ENCODE assay signal across 26 cellular contexts in the genomic region with DNA sequence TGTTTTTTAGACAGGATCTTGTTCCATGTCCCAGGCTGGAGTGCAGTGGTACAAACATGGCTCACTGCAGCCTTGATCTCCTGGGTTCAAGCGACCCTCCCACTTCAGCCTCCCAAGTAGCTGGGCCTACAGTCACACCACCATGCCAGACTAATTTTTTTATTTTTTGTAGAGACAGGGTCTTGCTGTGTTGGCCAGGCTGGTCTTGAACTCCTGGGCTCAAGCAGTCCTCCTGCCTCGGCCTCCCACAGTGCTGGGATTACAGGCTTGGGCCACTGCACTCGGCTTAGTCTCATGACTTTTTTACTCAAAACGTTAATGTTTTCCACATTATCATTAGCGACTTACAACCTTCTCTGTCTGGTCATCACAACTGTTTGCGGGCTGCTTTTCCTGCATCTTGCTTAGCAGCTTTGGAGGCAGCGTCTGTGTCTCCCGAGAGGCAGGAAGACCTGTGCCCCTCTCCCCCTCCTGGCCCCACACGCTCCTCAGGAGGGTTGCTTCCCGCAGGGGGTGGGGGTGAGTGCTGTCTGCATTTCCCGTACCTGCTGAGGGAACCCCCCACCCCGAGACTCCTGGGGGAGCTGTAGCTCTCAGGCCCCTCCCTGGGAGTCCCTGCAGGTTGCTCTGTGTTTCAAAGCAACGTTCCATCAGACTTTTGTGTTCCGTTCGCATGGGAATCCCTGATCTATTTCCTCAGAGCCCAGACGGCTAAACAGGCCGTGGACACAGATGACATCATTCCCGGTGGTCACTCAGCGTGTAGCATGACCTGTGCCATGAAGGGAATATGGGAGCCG. TPM values are rescaled to one million over a fixed set of nuclear protein-coding genes. Genes with fewer than 3 reads are reported as not detected.
DNase-seq lines count a peak whose midpoint lies in the region; ATAC-seq lines count a peak whose summit lies in the region.
"Had no signal": no experiment of that assay in that cellular context is flagged by ENCODE, and none has a peak within 500 bp of the region (broad histone marks: within the 10 kb centered on the region; RNA-seq: fewer than 3 reads in every experiment).

No MANE protein-coding gene starts in this region.

- H3K9me3 Mint-ChIP-seq in effector memory CD8-positive, alpha-beta T cell: no peaks in the 10 kb centered on the region
- H3K9me3 Mint-ChIP-seq: natural killer cell treated with Interleukin-12 subunit alpha and Interleukin-12 subunit beta and Interleukin-15 and Interleukin-18, amount 100 ng/mL, for 72 hours; stimulated activated effector memory CD8-positive, alpha-beta T cell treated with anti-CD3 and anti-CD28 coated beads, Interleukin-12 subunit alpha, Interleukin-12 subunit beta, amount 100 ng/mL, for 72 hours had no signal

- H3K36me3 ChIP-seq in H7 (replicated peaks; ENCODE audit: control insufficient read depth, insufficient read depth, low read length) (peaks cover 2% of the 10 kb centered on the region; the same call in 1 of the 2 replicates), neuronal stem cell (replicated peaks in 1 of 2; ENCODE audit: control insufficient read depth in 2 of 2, insufficient read depth in 2 of 2, low read length in 2 of 2) (peaks cover 11 to 31% of the 10 kb centered on the region in 2 donors)
- H3K36me3 ChIP-seq: pancreas had no signal

- H2AFZ ChIP-seq in neuronal stem cell (ENCODE audit: low read length): no peak overlapping the region

- peak overlapping the region; percentile 93 for H3K27ac ChIP-seq in angular gyrus (ENCODE audit: low read depth, low read length)
- H3K27ac ChIP-seq in neuronal stem cell (replicated peaks; ENCODE audit: low read length): peak overlapping the region; percentile 15
- H3K27ac ChIP-seq: C4-2B, cardiac muscle cell, pancreas, upper lobe of right lung had no signal

- H2AK5ac ChIP-seq in neuronal stem cell (ENCODE audit: low read depth, low read length): no peak overlapping the region

- H2BK5ac ChIP-seq in neuronal stem cell (ENCODE audit: low read length): no peak overlapping the region

- peak overlapping the region; percentile 35 to 38 for H3K27ac Mint-ChIP-seq in effector memory CD8-positive, alpha-beta T cell
- H3K27ac Mint-ChIP-seq: activated CD8-positive, alpha-beta memory T cell treated with anti-CD3 and anti-CD28 coated beads, Interleukin-2, amount 10 ng/mL, durations not matched to agents 7 days and 5 days; natural killer cell treated with Interleukin-12 subunit alpha and Interleukin-12 subunit beta and Interleukin-15 and Interleukin-18, amount 100 ng/mL, for 72 hours had no signal

- no peak overlapping the region for H2BK15ac ChIP-seq in neuronal stem cell (ENCODE audit: low read length)

- no peak overlapping the region for H3K23ac ChIP-seq in neuronal stem cell (ENCODE audit: low read depth, low read length, poor library complexity)

- no peak overlapping the region for H2BK12ac ChIP-seq in neuronal stem cell (ENCODE audit: low read length)

- H3K14ac ChIP-seq in neuronal stem cell (ENCODE audit: low read length): peak overlapping the region; percentile 73

- H4K8ac ChIP-seq in neuronal stem cell (ENCODE audit: low read depth, low read length): no peak overlapping the region

- H3K36me3 Mint-ChIP-seq in effector memory CD8-positive, alpha-beta T cell (ENCODE audit: insufficient read depth): peaks cover 26% of the 10 kb centered on the region
- H3K36me3 Mint-ChIP-seq: activated CD8-positive, alpha-beta memory T cell treated with anti-CD3 and anti-CD28 coated beads, Interleukin-2, amount 10 ng/mL, durations not matched to agents 7 days and 5 days; natural killer cell treated with Interleukin-12 subunit alpha and Interleukin-12 subunit beta and Interleukin-15 and Interleukin-18, amount 100 ng/mL, for 72 hours had no signal

- no peak overlapping the region for H3K18ac ChIP-seq in neuronal stem cell (ENCODE audit: low read length)

- H3K4me3 ChIP-seq in H7 (ENCODE audit: insufficient read depth, low read depth, low read length): no peak overlapping the region
- H3K4me3 ChIP-seq in neuronal stem cell (ENCODE audit: low read length in 2 of 2): no peak overlapping the region
- H3K4me3 ChIP-seq: cardiac muscle cell, MG63, pancreas, upper lobe of right lung had no signal

- H3K4me2 ChIP-seq in neuronal stem cell (ENCODE audit: insufficient read depth, low read length, poor library complexity, severe bottlenecking): no peak overlapping the region

- H3K4ac ChIP-seq in neuronal stem cell (ENCODE audit: low read length): no peak overlapping the region

- DNase-seq in H7 (peak; percentile 82), neuronal stem cell (ENCODE audit: low spot score) (no peak), UCSD-AML1 (lab: John Stamatoyannopoulos, UW; ENCODE audit: unreplicated experiment) (no peak)
- no peak for DNase-seq in effector memory CD8-positive, alpha-beta T cell
- DNase-seq: activated CD8-positive, alpha-beta memory T cell treated with anti-CD3 and anti-CD28 coated beads, Interleukin-2, amount 10 ng/mL, durations not matched to agents 7 days and 5 days; activated naive CD4-positive, alpha-beta T cell treated with anti-CD3 and anti-CD28 coated beads, Interleukin-2, amount 50 U/mL, for 16 hours; anterior cingulate cortex; GOT3; islet precursor cell; KBM-7; MG63; NCI-H1436; NCI-H2081 treated with DMSO at 0.1 percent for 48 hours; NCI-H345; NCI-H774; pancreas; SIG-M5; stimulated activated CD4-positive, alpha-beta T cell treated with anti-CD3 and anti-CD28 coated beads, Interleukin-4, amount 100 ng/mL, for 24 hours; upper lobe of right lung had no signal

- no peak overlapping the region for H4K91ac ChIP-seq in neuronal stem cell (ENCODE audit: low read depth, low read length, poor library complexity)

- peaks cover 5 to 22% of the 10 kb centered on the region in 2 donors for H3K4me1 ChIP-seq in neuronal stem cell (ENCODE audit: control insufficient read depth in 2 of 2, insufficient read depth in 1 of 2, low read depth in 1 of 2, low read length in 2 of 2)
- H3K4me1 ChIP-seq: pancreas had no signal

- no peaks in the 10 kb centered on the region for H3K27me3 Mint-ChIP-seq in effector memory CD8-positive, alpha-beta T cell
- H3K27me3 Mint-ChIP-seq: activated CD8-positive, alpha-beta memory T cell treated with anti-CD3 and anti-CD28 coated beads, Interleukin-2, amount 10 ng/mL, durations not matched to agents 7 days and 5 days; natural killer cell treated with Interleukin-12 subunit alpha and Interleukin-12 subunit beta and Interleukin-15 and Interleukin-18, amount 100 ng/mL, for 72 hours had no signal

- no peak overlapping the region for H3K9ac ChIP-seq in neuronal stem cell (ENCODE audit: low read depth, low read length, poor library complexity)

- H3K4me1 Mint-ChIP-seq in effector memory CD8-positive, alpha-beta T cell (ENCODE audit: low read depth in 2 of 2): peaks cover 2 to 8% of the 10 kb centered on the region in 2 donors
- H3K4me1 Mint-ChIP-seq: activated CD8-positive, alpha-beta memory T cell treated with anti-CD3 and anti-CD28 coated beads, Interleukin-2, amount 10 ng/mL, durations not matched to agents 7 days and 5 days had no signal

- H3K79me1 ChIP-seq in neuronal stem cell (ENCODE audit: low read depth, low read length): no peaks in the 10 kb centered on the region

- no peak overlapping the region for H2BK120ac ChIP-seq in neuronal stem cell (ENCODE audit: low read depth, low read length)

- H3K27me3 ChIP-seq in H7 (ENCODE audit: control insufficient read depth, insufficient read depth, low read length) (no peaks in the 10 kb centered on the region), neuronal stem cell (ENCODE audit: control insufficient read depth in 3 of 3, insufficient read depth in 3 of 3, low read depth in 1 of 3, low read length in 3 of 3) (no peaks in the 10 kb centered on the region)
- H3K27me3 ChIP-seq: cardiac muscle cell, MG63, pancreas, upper lobe of right lung had no signal

- WGBS in neuronal stem cell (ENCODE audit: extremely low coverage in 2 of 2, insufficient read length in 2 of 2, insufficient replicate concordance in 1 of 2), 2 donors: no CpG with 5 or more reads among the region's 20 CpGs

- no peak overlapping the region for H3K4me3 Mint-ChIP-seq in effector memory CD8-positive, alpha-beta T cell
- H3K4me3 Mint-ChIP-seq: activated CD8-positive, alpha-beta memory T cell treated with anti-CD3 and anti-CD28 coated beads, Interleukin-2, amount 10 ng/mL, durations not matched to agents 7 days and 5 days; natural killer cell treated with Interleukin-12 subunit alpha and Interleukin-12 subunit beta and Interleukin-15 and Interleukin-18, amount 100 ng/mL, for 72 hours; stimulated activated effector memory CD8-positive, alpha-beta T cell treated with anti-CD3 and anti-CD28 coated beads, Interleukin-12 subunit alpha, Interleukin-12 subunit beta, amount 100 ng/mL, for 72 hours had no signal

- no peaks in the 10 kb centered on the region for H3K9me3 ChIP-seq in neuronal stem cell (replicated peaks in 1 of 2; ENCODE audit: control insufficient read depth in 2 of 2, insufficient read depth in 1 of 2, low read depth in 1 of 2, low read length in 2 of 2)
- H3K9me3 ChIP-seq: MG63, pancreas, upper lobe of right lung had no signal

- ATAC-seq in effector memory CD8-positive, alpha-beta T cell (replicated peaks): no peak
- ATAC-seq in GM21619 (IDR thresholded peaks at IDR 0.05; ENCODE audit: unreplicated experiment) (no peak), GM18511 (IDR thresholded peaks at IDR 0.05; ENCODE audit: unreplicated experiment) (no peak)
- ATAC-seq: activated CD8-positive, alpha-beta memory T cell treated with anti-CD3 and anti-CD28 coated beads, Interleukin-2, amount 10 ng/mL, durations not matched to agents 7 days and 5 days; natural killer cell treated with Interleukin-12 subunit alpha and Interleukin-12 subunit beta and Interleukin-15 and Interleukin-18, amount 100 ng/mL, for 72 hours; pancreas; stimulated activated effector memory CD8-positive, alpha-beta T cell treated with anti-CD3 and anti-CD28 coated beads, Interleukin-12 subunit alpha, Interleukin-12 subunit beta, amount 100 ng/mL, for 72 hours; upper lobe of right lung had no signal

RNA-seq across cellular contexts. Expression of a gene that starts 52.6 kb away (rescaled TPM):
- 63.7 and 71.8 TPM in 2 replicates for total RNA-seq in H7 (2014; rRNA removed; shearing (Covaris generic))
- polyA plus RNA-seq in neuronal stem cell (2013, experiment 1 of 2): 28.6 TPM
- polyA plus RNA-seq in neuronal stem cell (2013, experiment 2 of 2): 27.5 TPM
